25 cellular contexts compared by ENCODE assay signal in the genomic region with DNA sequence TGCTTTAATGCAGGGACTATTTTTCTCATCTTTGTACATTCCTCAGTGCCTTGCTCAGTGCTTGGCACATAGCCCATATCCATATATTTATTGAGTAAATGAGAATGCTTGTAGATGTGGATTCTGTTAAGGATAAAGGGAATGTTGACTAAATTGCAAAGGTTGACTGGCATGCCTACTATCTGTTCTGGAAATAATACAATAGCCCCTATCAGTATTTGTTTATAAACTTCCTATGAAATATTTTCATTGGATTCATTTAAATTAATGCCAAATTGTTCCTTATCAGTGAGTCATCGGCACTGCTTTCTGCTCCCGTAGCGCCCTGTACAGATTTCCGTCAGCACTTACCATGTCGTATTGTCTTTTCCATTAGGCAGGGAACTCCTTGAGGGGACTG. TPM values are rescaled to one million over a fixed set of nuclear protein-coding genes. Genes with fewer than 3 reads are reported as not detected.
DNase-seq lines count a peak whose midpoint lies in the region; ATAC-seq, FAIRE-seq and TF ChIP-seq lines count a peak whose summit lies in the region.
"Had no signal": no experiment of that assay in that cellular context is flagged by ENCODE, and none has a peak within 500 bp of the region (broad histone marks: within the 10 kb centered on the region; RNA-seq: fewer than 3 reads in every experiment).

No MANE protein-coding gene starts in this region.

- H3K56ac ChIP-seq in IMR-90 (ENCODE audit: extremely low read depth, insufficient read depth, low read length) = no peak overlapping the region

- no peaks in the 10 kb centered on the region for H3K27me3 Mint-ChIP-seq in chondrocyte (ENCODE audit: low read depth)
- H3K27me3 Mint-ChIP-seq: effector memory CD8-positive, alpha-beta T cell had no signal

- no peaks in the 10 kb centered on the region for H3K27me3 ChIP-seq in IMR-90 (ENCODE audit: control insufficient read depth, insufficient read depth, low read length)
- H3K27me3 ChIP-seq: heart right ventricle, neutrophil had no signal

- no peak overlapping the region for H2AFZ ChIP-seq in IMR-90 (replicated peaks; ENCODE audit: low read length, poor library complexity)

- TF ChIP-seq EP300 in A549 (IDR thresholded peaks at IDR 0.05) = peak in 1 of 2 experiments; percentile 40; a peak in 1 of 5 replicates

- no peak overlapping the region for H3K23ac ChIP-seq in IMR-90 (ENCODE audit: low read depth, low read length)

- H2BK15ac ChIP-seq in IMR-90 (ENCODE audit: low read depth, low read length) = no peak overlapping the region

- peaks cover 3% of the 10 kb centered on the region; the same call in 1 of the 2 replicates for H3K9me1 ChIP-seq in IMR-90 (ENCODE audit: insufficient read depth, low read length)

- no peak overlapping the region for H3K18ac ChIP-seq in IMR-90 (ENCODE audit: low read depth, low read length)

- no peak overlapping the region for H3K4me3 Mint-ChIP-seq in chondrocyte (ENCODE audit: unreplicated experiment)
- H3K4me3 Mint-ChIP-seq: CD14-positive monocyte; effector memory CD8-positive, alpha-beta T cell; H9; WTC11 had no signal

- H3K4me1 ChIP-seq in A549 (peaks cover 99% of the 10 kb centered on the region), IMR-90 (ENCODE audit: control insufficient read depth, insufficient read depth, low read length) (peaks cover 2% of the 10 kb centered on the region)

- peak overlapping the region; percentile 42 for H3K27ac Mint-ChIP-seq in chondrocyte (ENCODE audit: unreplicated experiment)
- H3K27ac Mint-ChIP-seq: effector memory CD8-positive, alpha-beta T cell; WTC11 had no signal

- no peak overlapping the region for H2BK20ac ChIP-seq in IMR-90 (ENCODE audit: low read depth, low read length)

- no peak overlapping the region for H4K8ac ChIP-seq in IMR-90 (ENCODE audit: low read depth in 2 of 2, low read length in 2 of 2)

- H3K79me1 ChIP-seq in IMR-90 (ENCODE audit: low read depth in 1 of 2, low read length in 2 of 2) = peaks cover 31 to 73% of the 10 kb centered on the region in 2 experiments

- H4K91ac ChIP-seq in IMR-90 (ENCODE audit: insufficient read depth, low read depth, low read length) = no peak overlapping the region

- no peak overlapping the region for H3K9ac ChIP-seq in IMR-90 (ENCODE audit: low read depth, low read length)

- H3K9me3 ChIP-seq in A549 = no peaks in the 10 kb centered on the region
- H3K9me3 ChIP-seq in IMR-90 (ENCODE audit: control insufficient read depth, insufficient read depth, low read length) = no peaks in the 10 kb centered on the region
- H3K9me3 ChIP-seq: heart right ventricle, neutrophil had no signal

- no peak overlapping the region for H2AK5ac ChIP-seq in IMR-90 (ENCODE audit: low read depth, low read length)

- no peak overlapping the region for H3K14ac ChIP-seq in IMR-90 (replicated peaks; ENCODE audit: low read depth, low read length)

- POLR2A ChIA-PET in A549 (lab: Yijun Ruan, JAX) = no interaction called here
- POLR2A ChIA-PET in IMR-90 (lab: Charles Lee; ENCODE audit: unreplicated experiment) = no interaction called here

- H3K27ac ChIP-seq in A549 (peak overlapping the region; percentile 76 to 83), IMR-90 (ENCODE audit: insufficient read depth, low read length) (no peak overlapping the region)
- H3K27ac ChIP-seq: heart right ventricle, neutrophil had no signal

- H2BK120ac ChIP-seq in IMR-90 (ENCODE audit: low read depth, low read length) = no peak overlapping the region

- no peak overlapping the region for H4K5ac ChIP-seq in IMR-90 (ENCODE audit: low read depth, low read length)

- intact Hi-C loops in IMR-90 (cut with micrococcal nuclease) = no loop called here

- TF ChIP-seq POLR2A in A549 (IDR thresholded peaks at IDR 0.05; ENCODE audit: low read length) (no peak), IMR-90 (IDR thresholded peaks at IDR 0.05; ENCODE audit: low read depth, low read length) (no peak)

- H3K4me2 ChIP-seq in A549 (peak overlapping the region; percentile 94), IMR-90 (ENCODE audit: low read depth, low read length) (no peak overlapping the region)

- no TSS peak for BruUV-seq in IMR-90 (replicated peaks; lab: Mats Ljungman, UMichigan)

- in situ Hi-C loops in IMR-90 (cut with MboI; ENCODE audit: low sequenced_read_pairs) = no loop called here

- no peaks in the 10 kb centered on the region; the same call in 1 of the 2 replicates for H3K36me3 ChIP-seq in IMR-90 (ENCODE audit: control insufficient read depth, insufficient read depth, low read length)
- H3K36me3 ChIP-seq: heart right ventricle had no signal

- ATAC-seq in A549 (peak in 1 of 2 experiments; percentile 78; a peak in 3 of 6 replicates), IMR-90 (ENCODE audit: low read depth) (peak; percentile 41), GM21619 (IDR thresholded peaks at IDR 0.05; ENCODE audit: unreplicated experiment) (no peak)
- ATAC-seq: effector memory CD8-positive, alpha-beta T cell; WTC11 had no signal

- 6% methylated on average over 5 of the region's 5 CpGs for WGBS in A549 (ENCODE audit: missing lambda C conversion rate)
- WGBS in IMR-90 (ENCODE audit: extremely low coverage in 2 of 2, insufficient read length in 1 of 2), 2 experiments = no CpG with 5 or more reads among the region's 5 CpGs

- peaks cover 45% of the 10 kb centered on the region; the same call in 1 of the 2 replicates for H4K20me1 ChIP-seq in IMR-90 (ENCODE audit: insufficient read depth, low read length)

- TF ChIP-seq RAD21 in A549 (conservative IDR thresholded peaks at IDR 0.05 in 1 of 2, IDR thresholded peaks at IDR 0.05 in 1 of 2) (0 out of 5 replicates have a peak, but pooled peaks of 1 of the 2 experiments have one; percentile 1), IMR-90 (IDR thresholded peaks at IDR 0.05; ENCODE audit: low read length) (no peak)

- dilution Hi-C loops in IMR-90 (cut with HindIII; ENCODE audit: low sequenced_read_pairs, unreplicated experiment) = no loop called here

- H2AK9ac ChIP-seq in IMR-90 (replicated peaks; ENCODE audit: low read depth, low read length, poor library complexity) = no peak overlapping the region

- FAIRE-seq in A549 (lab: Jason Lieb, UNC) = no peak
- FAIRE-seq: A204.1 had no signal

- no peaks in the 10 kb centered on the region for H3K9me3 Mint-ChIP-seq in chondrocyte (ENCODE audit: low read depth)
- H3K9me3 Mint-ChIP-seq: CD14-positive monocyte; effector memory CD8-positive, alpha-beta T cell; H9; WTC11 had no signal

- TF ChIP-seq CTCF in A549 (IDR thresholded peaks at IDR 0.05) = no peak
- TF ChIP-seq CTCF in IMR-90 (conservative IDR thresholded peaks at IDR 0.05; ENCODE audit: low read depth, low read length) = no peak
- TF ChIP-seq CTCF in chondrocyte (IDR thresholded peaks at IDR 0.05) = no peak
- TF ChIP-seq CTCF in GM10266 (IDR thresholded peaks at IDR 0.05; ENCODE audit: control insufficient read depth, insufficient read depth, low read depth, missing control alignments) = no peak

- H3K4ac ChIP-seq in IMR-90 (ENCODE audit: low read depth, low read length) = no peak overlapping the region

- H2BK5ac ChIP-seq in IMR-90 (ENCODE audit: low read depth, low read length, poor library complexity, severe bottlenecking) = no peak overlapping the region

- H3K4me1 Mint-ChIP-seq in chondrocyte (ENCODE audit: low read depth) = peaks cover 51% of the 10 kb centered on the region
- H3K4me1 Mint-ChIP-seq: H9, WTC11 had no signal

- DNase-seq in A549 (ENCODE audit: low read depth in 1 of 2, low spot score in 1 of 2) (peak in 1 of 2 experiments; percentile 75), IMR-90 (peak; percentile 53), chondrocyte (ENCODE audit: low spot score) (no peak), iris pigment epithelial cell (ENCODE audit: low read depth) (peak; percentile 76), amygdala (lab: John Stamatoyannopoulos, UW) (no peak), GM10266 (ENCODE audit: extremely low spot score) (no peak), NCI-H82 treated with DMSO at 0.1 percent for 48 hours (lab: John Stamatoyannopoulos, UW; ENCODE audit: unreplicated experiment) (no peak)
- DNase-seq: activated CD4-positive, alpha-beta T cell treated with anti-CD3 and anti-CD28 coated beads, Interleukin-2, amount 50 U/mL, for 4 hours; activated gamma-delta T cell treated with Interleukin-2 at 50 U/mL for 16 hours; DMS53; effector memory CD8-positive, alpha-beta T cell; H9; heart right ventricle; NCI-H1105 treated with DMSO at 0.1 percent for 48 hours; NCI-H2081 treated with DMSO at 0.1 percent for 48 hours; NCI-H524; stimulated activated CD8-positive, alpha-beta memory T cell treated with anti-CD3 and anti-CD28 coated beads, Interleukin-4, amount 100 ng/mL, for 48 hours had no signal

- peaks cover 4% of the 10 kb centered on the region for H3K36me3 Mint-ChIP-seq in chondrocyte (ENCODE audit: low read depth)
- H3K36me3 Mint-ChIP-seq: WTC11 had no signal

- CTCF ChIA-PET in A549 (lab: Yijun Ruan, JAX) (interaction anchor here (0.6 kb wide), 1 partner anchor 17 kb away, joined by 3 read pairs; no protein-coding TSS in a partner anchor), IMR-90 (lab: Yijun Ruan, JAX) (no interaction called here)

- H3K4me3 ChIP-seq in A549 = no peak overlapping the region; the same call in 2 of the 3 replicates
- H3K4me3 ChIP-seq in IMR-90 (ENCODE audit: insufficient read depth, low read depth, low read length) = no peak overlapping the region
- H3K4me3 ChIP-seq: heart right ventricle had no signal

RNA-seq across cellular contexts. Expression of a gene that starts 8.0 kb away (rescaled TPM):
- polyA plus RNA-seq in A549 (2011; rRNA removed) = 102 and 105 TPM in 2 replicates
- 81.5 and 94.2 TPM in 2 replicates for polyA plus RNA-seq in A549 (2012; cell fraction: cytosol; rRNA removed)
- polyA plus RNA-seq in A549 (2012; cell fraction: nucleus; rRNA removed) = 108 and 144 TPM in 2 replicates
- polyA plus RNA-seq in A549 (2017; fragmentation: RNase III; extraction: RNeasy Plus Mini Kit Qiagen cat#74134 plus additional on column Dnase treatment) = 79.0 to 87.2 TPM (median 80.3 TPM) in 3 replicates
- 132 and 152 TPM in 2 replicates for polyA minus RNA-seq in A549 (2011; rRNA and poly(A)+ RNA removed)
- 65.8 and 88.7 TPM in 2 replicates for total RNA-seq in IMR-90 (2012; rRNA removed)
- polyA plus RNA-seq in IMR-90 (2012; rRNA removed) = 43.0 and 43.4 TPM in 2 replicates
- 31.7 and 47.6 TPM in 2 replicates for polyA plus RNA-seq in IMR-90 (2012; cell fraction: cytosol; rRNA removed)
- polyA plus RNA-seq in IMR-90 (2012; cell fraction: nucleus; rRNA removed; ENCODE audit: low replicate concordance) = 60.6 and 83.6 TPM in 2 replicates
- total RNA-seq in chondrocyte = 63.2 to 97.1 TPM (median 64.2 TPM) in 3 replicates

RNA-seq across cellular contexts. Expression of a gene that starts 8.4 kb away (rescaled TPM):
- polyA plus RNA-seq in A549 (2011; rRNA removed) (6.9 and 7.6 TPM in 2 replicates), A549 (2017; fragmentation: RNase III; extraction: RNeasy Plus Mini Kit Qiagen cat#74134 plus additional on column Dnase treatment) (4.3 to 5.0 TPM (median 4.9 TPM) in 3 replicates), IMR-90 (2012; rRNA removed) (2.0 and 2.5 TPM in 2 replicates)
- polyA plus RNA-seq in A549 (2012; cell fraction: cytosol; rRNA removed) = 3.5 and 5.2 TPM in 2 replicates
- 4.0 and 9.9 TPM in 2 replicates for polyA plus RNA-seq in A549 (2012; cell fraction: nucleus; rRNA removed)
- polyA minus RNA-seq in A549 (2011; rRNA and poly(A)+ RNA removed) = 27.9 and 28.7 TPM in 2 replicates
- total RNA-seq in IMR-90 (2012; rRNA removed) (7.2 and 8.8 TPM in 2 replicates), chondrocyte (5.1 to 10.7 TPM (median 6.1 TPM) in 3 replicates)
- polyA plus RNA-seq in IMR-90 (2012; cell fraction: cytosol; rRNA removed) = 1.3 and 1.9 TPM in 2 replicates
- polyA plus RNA-seq in IMR-90 (2012; cell fraction: nucleus; rRNA removed; ENCODE audit: low replicate concordance) = 2.8 and 9.3 TPM in 2 replicates

RNA-seq across cellular contexts. Expression of a gene that starts 58.6 kb away (rescaled TPM):
- not detected in 2 replicates for polyA plus RNA-seq in A549 (2011; rRNA removed)
- polyA plus RNA-seq in A549 (2012; cell fraction: cytosol; rRNA removed) = not detected in 2 replicates
- not detected in 2 replicates for polyA plus RNA-seq in A549 (2012; cell fraction: nucleus; rRNA removed)
- polyA plus RNA-seq in A549 (2017; fragmentation: RNase III; extraction: RNeasy Plus Mini Kit Qiagen cat#74134 plus additional on column Dnase treatment) = not detected in 3 replicates
- not detected in 2 replicates for polyA minus RNA-seq in A549 (2011; rRNA and poly(A)+ RNA removed)
- not detected in 2 replicates for total RNA-seq in IMR-90 (2012; rRNA removed)
- not detected in 2 replicates for polyA plus RNA-seq in IMR-90 (2012; rRNA removed)
- polyA plus RNA-seq in IMR-90 (2012; cell fraction: cytosol; rRNA removed) = not detected in 2 replicates
- not detected in 2 replicates for polyA plus RNA-seq in IMR-90 (2012; cell fraction: nucleus; rRNA removed; ENCODE audit: low replicate concordance)
- not detected in 3 replicates for total RNA-seq in chondrocyte
- total RNA-seq: H9, heart right ventricle, lower leg skin, RPMI7951, WTC11 had no signal
- polyA plus RNA-seq: adipose tissue, CD14-positive monocyte, heart right ventricle had no signal

Comparison
In these comparisons a context has a peak if more than half of its experiments do, and no peak if none do; other contexts are left out.
1. DNase-seq: peak in IMR-90 (single experiment) and iris pigment epithelial cell (single experiment); none in chondrocyte (single experiment), amygdala (0 of 56), GM10266 (single experiment) and NCI-H82 treated with DMSO at 0.1 percent for 48 hours (single experiment).